In genomic region chr9:976805-977360, GRCh38 we compare ENCODE assay signal across 12 cellular contexts. TPM values are rescaled to one million over a fixed set of nuclear protein-coding genes. Genes with fewer than 3 reads are reported as not detected.
DNase-seq lines count a peak whose midpoint lies in the region; ATAC-seq lines count a peak whose summit lies in the region.
"Had no signal": no experiment of that assay in that cellular context is flagged by ENCODE, and none has a peak within 500 bp of the region (broad histone marks: within the 10 kb centered on the region; RNA-seq: fewer than 3 reads in every experiment).

No MANE protein-coding gene starts in this region.

- peaks cover 84% of the 10 kb centered on the region for H3K27me3 ChIP-seq in iPS DF 6.9 (ENCODE audit: control insufficient read depth, insufficient read depth, low read length)

- H3K4me1 Mint-ChIP-seq in activated T-cell treated with anti-CD3 and anti-CD28 coated beads, Interleukin-2, amount 50 U/mL, for 4 hours (ENCODE audit: low read depth): peaks cover 14% of the 10 kb centered on the region
- no peaks in the 10 kb centered on the region for H3K4me1 Mint-ChIP-seq in stimulated activated effector memory CD8-positive, alpha-beta T cell treated with anti-CD3 and anti-CD28 coated beads, Interleukin-12 subunit alpha, Interleukin-12 subunit beta, amount 100 ng/mL, for 72 hours
- peaks cover 3% of the 10 kb centered on the region for H3K4me1 Mint-ChIP-seq in activated CD4-positive, alpha-beta T cell treated with anti-CD3 and anti-CD28 coated beads, Interleukin-2, amount 10 ng/mL, durations not matched to agents 7 days and 5 days

- no peak overlapping the region for H3K4me3 Mint-ChIP-seq in activated T-cell treated with anti-CD3 and anti-CD28 coated beads, Interleukin-2, amount 50 U/mL, for 4 hours
- no peak overlapping the region for H3K4me3 Mint-ChIP-seq in stimulated activated effector memory CD8-positive, alpha-beta T cell treated with anti-CD3 and anti-CD28 coated beads, Interleukin-12 subunit alpha, Interleukin-12 subunit beta, amount 100 ng/mL, for 72 hours
- no peak overlapping the region for H3K4me3 Mint-ChIP-seq in activated CD4-positive, alpha-beta T cell treated with anti-CD3 and anti-CD28 coated beads, Interleukin-2, amount 10 ng/mL, durations not matched to agents 7 days and 5 days

- WGBS in iPS DF 6.9 (ENCODE audit: insufficient coverage, insufficient read length): no CpG with 5 or more reads among the region's 66 CpGs

- H3K4me3 ChIP-seq in iPS DF 6.9 (ENCODE audit: low read length): peak overlapping the region; percentile 9; the same call in 1 of the 2 replicates
- H3K4me3 ChIP-seq: BLaER1 had no signal

- H3K9me3 ChIP-seq in iPS DF 6.9 (ENCODE audit: control insufficient read depth, insufficient read depth, low read length): no peaks in the 10 kb centered on the region

- H3K4me1 ChIP-seq in iPS DF 6.9 (ENCODE audit: control insufficient read depth, insufficient read depth, low read length): peaks cover 3% of the 10 kb centered on the region; the same call in 1 of the 2 replicates
- H3K4me1 ChIP-seq: BLaER1 had no signal

- no peak for DNase-seq in activated T-cell treated with anti-CD3 and anti-CD28 coated beads, Interleukin-2, amount 50 U/mL, for 4 hours
- DNase-seq in activated T-cell treated with anti-CD3 and anti-CD28 coated beads for 4 hours (no peak), NCI-H526 treated with DMSO at 0.1 percent for 48 hours (lab: John Stamatoyannopoulos, UW) (peak; percentile 42), iPS DF 6.9 (ENCODE audit: low read depth, low spot score) (no peak), medulla oblongata (ENCODE audit: extremely low spot score) (no peak)
- DNase-seq in stimulated activated effector memory CD8-positive, alpha-beta T cell treated with anti-CD3 and anti-CD28 coated beads, Interleukin-12 subunit alpha, Interleukin-12 subunit beta, amount 100 ng/mL, for 72 hours (ENCODE audit: low spot score in 2 of 2): no peak
- DNase-seq in activated CD4-positive, alpha-beta T cell treated with anti-CD3 and anti-CD28 coated beads, Interleukin-2, amount 10 ng/mL, durations not matched to agents 7 days and 5 days: no peak
- DNase-seq: stimulated activated CD4-positive, alpha-beta T cell treated with anti-CD3 and anti-CD28 coated beads, Interleukin-4, amount 100 ng/mL, for 1 hour had no signal

- no peak overlapping the region for H3K27ac Mint-ChIP-seq in stimulated activated effector memory CD8-positive, alpha-beta T cell treated with anti-CD3 and anti-CD28 coated beads, Interleukin-12 subunit alpha, Interleukin-12 subunit beta, amount 100 ng/mL, for 72 hours
- H3K27ac Mint-ChIP-seq in activated CD4-positive, alpha-beta T cell treated with anti-CD3 and anti-CD28 coated beads, Interleukin-2, amount 10 ng/mL, durations not matched to agents 7 days and 5 days: no peak overlapping the region

- CTCF ChIA-PET in activated CD4-positive, alpha-beta T cell treated with anti-CD3 and anti-CD28 coated beads, Interleukin-2, amount 10 ng/mL, durations not matched to agents 7 days and 5 days (lab: Charles Lee): interaction anchor here (0.6 kb wide), 1 partner anchor 24 kb away, joined by 3 read pairs; no protein-coding TSS in a partner anchor

- no peak overlapping the region for H3K27ac ChIP-seq in iPS DF 6.9 (ENCODE audit: low read length)
- H3K27ac ChIP-seq: BLaER1, KMS-11 had no signal

- no peaks in the 10 kb centered on the region for H3K36me3 ChIP-seq in iPS DF 6.9 (ENCODE audit: control insufficient read depth, insufficient read depth, low read length)

- no peaks in the 10 kb centered on the region for H3K9me3 Mint-ChIP-seq in activated T-cell treated with anti-CD3 and anti-CD28 coated beads, Interleukin-2, amount 50 U/mL, for 4 hours
- H3K9me3 Mint-ChIP-seq in stimulated activated effector memory CD8-positive, alpha-beta T cell treated with anti-CD3 and anti-CD28 coated beads, Interleukin-12 subunit alpha, Interleukin-12 subunit beta, amount 100 ng/mL, for 72 hours: no peaks in the 10 kb centered on the region
- no peaks in the 10 kb centered on the region for H3K9me3 Mint-ChIP-seq in activated CD4-positive, alpha-beta T cell treated with anti-CD3 and anti-CD28 coated beads, Interleukin-2, amount 10 ng/mL, durations not matched to agents 7 days and 5 days

- peaks cover 80% of the 10 kb centered on the region for H3K27me3 Mint-ChIP-seq in activated T-cell treated with anti-CD3 and anti-CD28 coated beads, Interleukin-2, amount 50 U/mL, for 4 hours (ENCODE audit: low read depth)
- H3K27me3 Mint-ChIP-seq in activated CD4-positive, alpha-beta T cell treated with anti-CD3 and anti-CD28 coated beads, Interleukin-2, amount 10 ng/mL, durations not matched to agents 7 days and 5 days: peaks cover 82% of the 10 kb centered on the region

- H3K36me3 Mint-ChIP-seq in activated T-cell treated with anti-CD3 and anti-CD28 coated beads, Interleukin-2, amount 50 U/mL, for 4 hours (ENCODE audit: insufficient read depth): no peaks in the 10 kb centered on the region
- peaks cover 6% of the 10 kb centered on the region for H3K36me3 Mint-ChIP-seq in stimulated activated effector memory CD8-positive, alpha-beta T cell treated with anti-CD3 and anti-CD28 coated beads, Interleukin-12 subunit alpha, Interleukin-12 subunit beta, amount 100 ng/mL, for 72 hours
- H3K36me3 Mint-ChIP-seq in activated CD4-positive, alpha-beta T cell treated with anti-CD3 and anti-CD28 coated beads, Interleukin-2, amount 10 ng/mL, durations not matched to agents 7 days and 5 days (ENCODE audit: low read depth): peaks cover 3% of the 10 kb centered on the region

- ATAC-seq in activated T-cell treated with anti-CD3 and anti-CD28 coated beads, Interleukin-2, amount 50 U/mL, for 4 hours: peak; percentile 15 to 23
- peak; percentile 24 for ATAC-seq in stimulated activated effector memory CD8-positive, alpha-beta T cell treated with anti-CD3 and anti-CD28 coated beads, Interleukin-12 subunit alpha, Interleukin-12 subunit beta, amount 100 ng/mL, for 72 hours
- no peak for ATAC-seq in GM19035 (IDR thresholded peaks at IDR 0.05; ENCODE audit: unreplicated experiment)

- POLR2A ChIA-PET in activated CD4-positive, alpha-beta T cell treated with anti-CD3 and anti-CD28 coated beads, Interleukin-2, amount 10 ng/mL, durations not matched to agents 7 days and 5 days (lab: Charles Lee): no interaction called here

RNA-seq across cellular contexts. Expression of gene DMRT3, which starts 0.4 kb away (rescaled TPM):
- not detected for total RNA-seq in activated T-cell treated with anti-CD3 and anti-CD28 coated beads, Interleukin-2, amount 50 U/mL, for 4 hours
- not detected for total RNA-seq in activated CD4-positive, alpha-beta T cell treated with anti-CD3 and anti-CD28 coated beads, Interleukin-2, amount 10 ng/mL, durations not matched to agents 7 days and 5 days
- total RNA-seq: SK-MEL-5 had no signal
